In genomic region chr6:166313255-166314070, GRCh38 we compare ENCODE assay signal across 9 cellular contexts. TPM values are rescaled to one million over a fixed set of nuclear protein-coding genes. Genes with fewer than 3 reads are reported as not detected.
DNase-seq lines count a peak whose midpoint lies in the region; ATAC-seq and TF ChIP-seq lines count a peak whose summit lies in the region.
"Had no signal": no experiment of that assay in that cellular context is flagged by ENCODE, and none has a peak within 500 bp of the region (broad histone marks: within the 10 kb centered on the region; RNA-seq: fewer than 3 reads in every experiment).

No MANE protein-coding gene starts in this region.

- TF ChIP-seq CTCF in Panc1 (IDR thresholded peaks at IDR 0.05) (peak; percentile 79), astrocyte of the spinal cord (IDR thresholded peaks at IDR 0.05; ENCODE audit: low read depth, low read length) (peak; percentile 86)

- POLR2A ChIA-PET in Panc1 (lab: Charles Lee) = interaction anchor here (0.6 kb wide), 1 partner anchor 88 kb away, joined by 8 read pairs; no protein-coding TSS in a partner anchor

- in situ Hi-C loops in Panc1 (cut with HindIII; ENCODE audit: low pct_unique_long_range_greater_than_20kb, low sequenced_read_pairs) (no loop called here), astrocyte of the spinal cord (cut with HindIII; ENCODE audit: low sequenced_read_pairs) (no loop called here)

- no peaks in the 10 kb centered on the region for H3K4me1 ChIP-seq in Panc1 (ENCODE audit: control insufficient read depth, insufficient read depth, low read length)

- CTCF ChIA-PET in Panc1 (lab: Charles Lee) = interaction anchor here (0.6 to 0.7 kb wide), 4 partner anchors 25 to 418 kb away, joined by 3 to 6 read pairs (median 4); no protein-coding TSS in a partner anchor

- no peaks in the 10 kb centered on the region for H3K36me3 ChIP-seq in Panc1 (ENCODE audit: control insufficient read depth, insufficient read depth, low read length)

- H3K4me3 ChIP-seq in Panc1 (ENCODE audit: low read depth in 2 of 2, low read length in 2 of 2) = no peak overlapping the region
- no peak overlapping the region for H3K4me3 ChIP-seq in astrocyte of the spinal cord (ENCODE audit: low read depth, low read length)

- H3K27me3 ChIP-seq in Panc1 (ENCODE audit: control insufficient read depth, insufficient read depth, low read length) = no peaks in the 10 kb centered on the region

- ATAC-seq in GM18868 (IDR thresholded peaks at IDR 0.05; ENCODE audit: unreplicated experiment) (peak; percentile 68), HG03342 (IDR thresholded peaks at IDR 0.05; ENCODE audit: unreplicated experiment) (peak; percentile 60), Panc1 (no peak)

- no peaks in the 10 kb centered on the region for H3K9me3 ChIP-seq in Panc1 (ENCODE audit: control insufficient read depth, insufficient read depth, low read depth, low read length)

- BruUV-seq in Panc1 (replicated peaks; lab: Mats Ljungman, UMichigan) = no TSS peak

- intact Hi-C loops in Panc1 (cut with micrococcal nuclease; ENCODE audit: unreplicated experiment) = no loop called here

- DNase-seq in CD1c-positive myeloid dendritic cell (ENCODE audit: extremely low spot score) (peak; percentile 41), Panc1 (ENCODE audit: low read depth, low spot score) (peak; percentile 13), astrocyte of the spinal cord (ENCODE audit: low read depth, low spot score) (peak; percentile 46), iris pigment epithelial cell (ENCODE audit: low read depth) (peak; percentile 55), GF-D8 (lab: John Stamatoyannopoulos, UW) (no peak)
- peak; percentile 49 for DNase-seq in stimulated activated CD8-positive, alpha-beta memory T cell treated with anti-CD3 and anti-CD28 coated beads, Interleukin-4, amount 100 ng/mL, for 48 hours

- H3K27ac ChIP-seq in Panc1 (ENCODE audit: low read length) = no peak overlapping the region; the same call in 1 of the 2 replicates

RNA-seq across cellular contexts. Expression of gene PRR18, which starts 5.3 kb away (rescaled TPM):
- total RNA-seq in Panc1 (2021; ENCODE audit: unreplicated experiment) = 0.23 TPM
- 0.15 TPM for polyA plus RNA-seq in Panc1 (2012; ENCODE audit: insufficient read length)
- polyA plus RNA-seq: IgD-negative memory B cell had no signal

RNA-seq across cellular contexts. Expression of gene SFT2D1, which starts 28.9 kb away (rescaled TPM):
- total RNA-seq in Panc1 (2021; ENCODE audit: unreplicated experiment) = 54.1 TPM
- polyA plus RNA-seq in Panc1 (2012; ENCODE audit: insufficient read length) = 43.7 TPM
